Comparison of ENCODE assay signal across 15 cellular contexts in genomic region chr9:137280478-137281344, GRCh38. TPM values are rescaled to one million over a fixed set of nuclear protein-coding genes. Genes with fewer than 3 reads are reported as not detected.
DNase-seq lines count a peak whose midpoint lies in the region; ATAC-seq and TF ChIP-seq lines count a peak whose summit lies in the region.
"Had no signal": no experiment of that assay in that cellular context is flagged by ENCODE, and none has a peak within 500 bp of the region (broad histone marks: within the 10 kb centered on the region; RNA-seq: fewer than 3 reads in every experiment).

No MANE protein-coding gene starts in this region.

- no peaks in the 10 kb centered on the region for H3K36me3 ChIP-seq in transverse colon
- H3K36me3 ChIP-seq: vagina had no signal

- H3K27me3 ChIP-seq in transverse colon = peaks cover 9% of the 10 kb centered on the region
- H3K27me3 ChIP-seq: vagina had no signal

- TF ChIP-seq CTCF in transverse colon (IDR thresholded peaks at IDR 0.05) = peak in 2 of 5 experiments; percentile 16 to 27

- peak; percentile 21 for ATAC-seq in stimulated activated naive CD8-positive, alpha-beta T cell treated with anti-CD3 and anti-CD28 coated beads, Interleukin-15, amount 100 ng/mL, for 72 hours
- no peak for ATAC-seq in stimulated activated naive CD8-positive, alpha-beta T cell treated with anti-CD3 and anti-CD28 coated beads, Interleukin-15, Interleukin-2, amounts not matched to agents 100 U/mL and 50 U/mL, for 24 hours
- no peak for ATAC-seq in GM18907 (IDR thresholded peaks at IDR 0.05; ENCODE audit: unreplicated experiment)
- ATAC-seq: HCT116 had no signal

- no peak for TF ChIP-seq POLR2A in transverse colon (IDR thresholded peaks at IDR 0.05)

- peak overlapping the region in 1 of 4 donors; percentile 7 for H3K4me3 ChIP-seq in transverse colon
- H3K4me3 ChIP-seq: vagina had no signal

- H3K36me3 Mint-ChIP-seq in dendritic cell treated with granulocyte-macrophage colony-stimulating factor and Interleukin-4, amounts not matched to agents 40 ng/mL and 50 ng/mL, for 4 days (ENCODE audit: low read depth) = peaks cover 64% of the 10 kb centered on the region

- H3K27ac ChIP-seq in transverse colon = peak overlapping the region in 1 of 4 donors; percentile 3
- H3K27ac ChIP-seq: vagina had no signal

- H3K27ac Mint-ChIP-seq in stimulated activated naive CD8-positive, alpha-beta T cell treated with anti-CD3 and anti-CD28 coated beads, Interleukin-15, amount 100 ng/mL, for 72 hours = no peak overlapping the region
- no peak overlapping the region for H3K27ac Mint-ChIP-seq in dendritic cell treated with granulocyte-macrophage colony-stimulating factor and Interleukin-4, amounts not matched to agents 40 ng/mL and 50 ng/mL, for 4 days

- TF ChIP-seq EP300 in transverse colon (IDR thresholded peaks at IDR 0.05; ENCODE audit: low read depth) = no peak

- no peak for DNase-seq in stimulated activated naive CD8-positive, alpha-beta T cell treated with anti-CD3 and anti-CD28 coated beads, Interleukin-15, amount 100 ng/mL, for 72 hours
- no peak for DNase-seq in stimulated activated naive CD8-positive, alpha-beta T cell treated with anti-CD3 and anti-CD28 coated beads, Interleukin-15, Interleukin-2, amounts not matched to agents 100 U/mL and 50 U/mL, for 24 hours
- DNase-seq in left kidney (ENCODE audit: low read depth, low spot score) = peak; percentile 73
- no peak for DNase-seq in UCSD-AML1 (lab: John Stamatoyannopoulos, UW; ENCODE audit: unreplicated experiment)
- no peak for DNase-seq in transverse colon
- DNase-seq in HK-2 (ENCODE audit: unreplicated experiment) = no peak
- DNase-seq: AML-193; NCI-H2171 treated with DMSO at 0.1 percent for 48 hours; stimulated activated CD4-positive, alpha-beta T cell treated with anti-CD3 and anti-CD28 coated beads, Interleukin-4, amount 100 ng/mL, for 4 hours; T-helper 2 cell had no signal

- H3K4me3 Mint-ChIP-seq in stimulated activated naive CD8-positive, alpha-beta T cell treated with anti-CD3 and anti-CD28 coated beads, Interleukin-15, amount 100 ng/mL, for 72 hours = no peak overlapping the region
- H3K4me3 Mint-ChIP-seq in dendritic cell treated with granulocyte-macrophage colony-stimulating factor and Interleukin-4, amounts not matched to agents 40 ng/mL and 50 ng/mL, for 4 days = peak overlapping the region; percentile 48

- H3K9me3 ChIP-seq in transverse colon = no peaks in the 10 kb centered on the region
- H3K9me3 ChIP-seq: vagina had no signal

- intact Hi-C loops in dendritic cell treated with granulocyte-macrophage colony-stimulating factor and Interleukin-4, amounts not matched to agents 40 ng/mL and 50 ng/mL, for 4 days (cut with micrococcal nuclease) = no loop called here
- intact Hi-C loops in transverse colon (cut with DNase I; ENCODE audit: low total_unique reads) = no loop called here

- peaks cover 36% of the 10 kb centered on the region for H3K27me3 Mint-ChIP-seq in stimulated activated naive CD8-positive, alpha-beta T cell treated with anti-CD3 and anti-CD28 coated beads, Interleukin-15, amount 100 ng/mL, for 72 hours
- H3K27me3 Mint-ChIP-seq in dendritic cell treated with granulocyte-macrophage colony-stimulating factor and Interleukin-4, amounts not matched to agents 40 ng/mL and 50 ng/mL, for 4 days = no peaks in the 10 kb centered on the region

- peaks cover 13 to 37% (median 24%) of the 10 kb centered on the region in 4 donors for H3K4me1 ChIP-seq in transverse colon

- no peaks in the 10 kb centered on the region for H3K9me3 Mint-ChIP-seq in stimulated activated naive CD8-positive, alpha-beta T cell treated with anti-CD3 and anti-CD28 coated beads, Interleukin-15, amount 100 ng/mL, for 72 hours
- H3K9me3 Mint-ChIP-seq in dendritic cell treated with granulocyte-macrophage colony-stimulating factor and Interleukin-4, amounts not matched to agents 40 ng/mL and 50 ng/mL, for 4 days = no peaks in the 10 kb centered on the region

- WGBS in transverse colon (ENCODE audit: low coverage in 1 of 2), 2 donors = 67% methylated on average over 85 of the region's 85 CpGs; no CpG with 5 or more reads in 1 of the 2 donors

- in situ Hi-C loops in transverse colon (cut with MboI; ENCODE audit: low pct_ligation_motif_present in 1 of 4, low pct_unique_long_range_greater_than_20kb in 1 of 4, low sequenced_read_pairs in 3 of 4) = loop anchor here (10.0 to 25.0 kb wide), 2 partner anchors 124 to 132 kb away; partner anchors contain the start of genes EXD3 (in 2 of the 4) and NOXA1 (in 2 of the 4)

- H3K4me1 Mint-ChIP-seq in stimulated activated naive CD8-positive, alpha-beta T cell treated with anti-CD3 and anti-CD28 coated beads, Interleukin-15, amount 100 ng/mL, for 72 hours = peaks cover 27% of the 10 kb centered on the region
- peaks cover 62% of the 10 kb centered on the region for H3K4me1 Mint-ChIP-seq in dendritic cell treated with granulocyte-macrophage colony-stimulating factor and Interleukin-4, amounts not matched to agents 40 ng/mL and 50 ng/mL, for 4 days (ENCODE audit: low read depth)

RNA-seq across cellular contexts. Expression of gene TOR4A, which starts 3.2 kb away (rescaled TPM):
- total RNA-seq in transverse colon = 100 to 1,000 TPM in 1 of 4 donors, 10 to 100 TPM in 3; 49.2 to 121 (median 71.7) TPM

RNA-seq across cellular contexts. Expression of gene NRARP, which starts 21.4 kb away (rescaled TPM):
- 100 to 1,000 TPM in 3 of 4 donors, 10 to 100 TPM in 1; 92.0 to 343 (median 134) TPM for total RNA-seq in transverse colon

RNA-seq across cellular contexts. Expression of gene NELFB, which starts 25.6 kb away (rescaled TPM):
- 10 to 100 TPM; 28.1 to 90.5 (median 53.9) TPM for total RNA-seq in transverse colon

RNA-seq across cellular contexts. Expression of gene STPG3, which starts 29.6 kb away (rescaled TPM):
- not detected for total RNA-seq in transverse colon
- total RNA-seq: endothelial cell of umbilical vein, vagina had no signal

RNA-seq across cellular contexts. Expression of gene TUBB4B, which starts 39.6 kb away (rescaled TPM):
- total RNA-seq in transverse colon = 100 to 1,000 TPM; 223 to 390 (median 348) TPM
